23 cellular contexts compared by ENCODE assay signal in genomic region chr5:104187656-104188055, GRCh38.
"Had no signal": no experiment of that assay in that cellular context is flagged by ENCODE, and none has a peak within 500 bp of the region (broad histone marks: within the 10 kb centered on the region; RNA-seq: fewer than 3 reads in every experiment).

No MANE protein-coding gene starts in this region.

- H3K27me3 ChIP-seq: colonic mucosa, esophagus squamous epithelium, gastrocnemius medialis, heart right ventricle, left lung had no signal

- H3K9me3 ChIP-seq: colonic mucosa, esophagus squamous epithelium, gastrocnemius medialis, lower lobe of right lung had no signal

- H3K27ac ChIP-seq: colonic mucosa, epithelial cell of prostate, esophagus squamous epithelium, heart right ventricle, left lung, lower lobe of right lung had no signal

- DNase-seq: colonic mucosa; cortex of kidney; effector CD8-positive, alpha-beta T cell; effector memory CD8-positive, alpha-beta T cell; endodermal cell; erythroblast; esophagus squamous epithelium; foreskin fibroblast; foreskin melanocyte; gastrocnemius medialis; glutamatergic neuron; head of caudate nucleus; heart right ventricle; hippocampal formation; left cardiac atrium; left lung; left ventricle myocardium superior; lower lobe of right lung; mesendoderm; midbrain; naive B cell had no signal

- H3K4me1 ChIP-seq: colonic mucosa, esophagus squamous epithelium, heart right ventricle, left lung, lower lobe of right lung had no signal

- ATAC-seq: effector memory CD8-positive, alpha-beta T cell; esophagus mucosa; gastrocnemius medialis; heart right ventricle; left cardiac atrium; left lung; left ventricle myocardium superior; lower lobe of right lung had no signal

- H3K36me3 ChIP-seq: colonic mucosa, esophagus squamous epithelium, gastrocnemius medialis, heart right ventricle, left lung, lower lobe of right lung had no signal

- H3K4me3 ChIP-seq: colonic mucosa, esophagus squamous epithelium, gastrocnemius medialis, heart right ventricle, left lung, lower lobe of right lung had no signal
